8 cellular contexts compared by ENCODE assay signal in genomic region chr21:45288441-45288841, GRCh38.
DNase-seq lines count a peak whose midpoint lies in the region; ATAC-seq and TF ChIP-seq lines count a peak whose summit lies in the region.

No MANE protein-coding gene starts in this region.

- peak overlapping the region in 1 of 2 donors; percentile 89 for H3K4me3 Mint-ChIP-seq in stimulated activated naive CD8-positive, alpha-beta T cell treated with anti-CD3 and anti-CD28 coated beads, Interleukin-15, amount 100 ng/mL, for 72 hours

- no peaks in the 10 kb centered on the region for H3K27me3 Mint-ChIP-seq in stimulated activated naive CD8-positive, alpha-beta T cell treated with anti-CD3 and anti-CD28 coated beads, Interleukin-15, amount 100 ng/mL, for 72 hours

- ATAC-seq in stimulated activated naive CD8-positive, alpha-beta T cell treated with anti-CD3 and anti-CD28 coated beads, Interleukin-15, amount 100 ng/mL, for 72 hours = peak; percentile 1

- H3K4me3 ChIP-seq in WI38 (ENCODE audit: low read depth, low read length) (peak overlapping the region; percentile 75), iPS-18c (ENCODE audit: insufficient read depth, low read depth, low read length) (peak overlapping the region; percentile 56)

- H3K27ac Mint-ChIP-seq in stimulated activated naive CD8-positive, alpha-beta T cell treated with anti-CD3 and anti-CD28 coated beads, Interleukin-15, amount 100 ng/mL, for 72 hours = no peak overlapping the region

- no peaks in the 10 kb centered on the region for H3K9me3 Mint-ChIP-seq in stimulated activated naive CD8-positive, alpha-beta T cell treated with anti-CD3 and anti-CD28 coated beads, Interleukin-15, amount 100 ng/mL, for 72 hours

- no peaks in the 10 kb centered on the region for H3K9me3 ChIP-seq in iPS-18c (ENCODE audit: control insufficient read depth, insufficient read depth, low read length)

- DNase-seq in NCI-H1417 (lab: John Stamatoyannopoulos, UW) (peak in 2 of 3 experiments; percentile 60 to 67), NCI-H1417 treated with DMSO at 0.1 percent for 48 hours (lab: John Stamatoyannopoulos, UW) (no peak), inferior parietal cortex (ENCODE audit: extremely low spot score) (no peak), SKM-1 (lab: John Stamatoyannopoulos, UW; ENCODE audit: unreplicated experiment) (no peak), SKM-1 treated with dmso at 0.1 percent for 144 hours (lab: John Stamatoyannopoulos, UW; ENCODE audit: unreplicated experiment) (no peak)
- DNase-seq in stimulated activated naive CD8-positive, alpha-beta T cell treated with anti-CD3 and anti-CD28 coated beads, Interleukin-15, amount 100 ng/mL, for 72 hours = no peak

- H3K4me1 Mint-ChIP-seq in stimulated activated naive CD8-positive, alpha-beta T cell treated with anti-CD3 and anti-CD28 coated beads, Interleukin-15, amount 100 ng/mL, for 72 hours = peaks cover 41% of the 10 kb centered on the region

- TF ChIP-seq CTCF in WI38 (IDR thresholded peaks at IDR 0.05; ENCODE audit: low read depth, low read length) = no peak

Comparison
In these comparisons a context has a peak if more than half of its experiments do, and no peak if none do; other contexts are left out.
1. DNase-seq: peak in NCI-H1417 (2 of 3); none in NCI-H1417 treated with DMSO at 0.1 percent for 48 hours (single experiment), stimulated activated naive CD8-positive, alpha-beta T cell treated with anti-CD3 and anti-CD28 coated beads, Interleukin-15, amount 100 ng/mL, for 72 hours (0 of 2), inferior parietal cortex (single experiment), SKM-1 (single experiment) and SKM-1 treated with dmso at 0.1 percent for 144 hours (single experiment).